Comparison of ENCODE assay signal across 14 cellular contexts in genomic region chr15:58306591-58307312, GRCh38.
DNase-seq lines count a peak whose midpoint lies in the region; ATAC-seq, FAIRE-seq and TF ChIP-seq lines count a peak whose summit lies in the region.
"Had no signal": no experiment of that assay in that cellular context is flagged by ENCODE, and none has a peak within 500 bp of the region (broad histone marks: within the 10 kb centered on the region; RNA-seq: fewer than 3 reads in every experiment).

No MANE protein-coding gene starts in this region.

- no peaks in the 10 kb centered on the region for H3K9me3 ChIP-seq in SK-N-SH
- no peaks in the 10 kb centered on the region for H3K9me3 ChIP-seq in fibroblast of lung (ENCODE audit: control insufficient read depth, insufficient read depth, low read depth, low read length)
- H3K9me3 ChIP-seq: spleen had no signal

- no peaks in the 10 kb centered on the region for H3K79me2 ChIP-seq in SK-N-SH (ENCODE audit: insufficient read depth)
- no peaks in the 10 kb centered on the region for H3K79me2 ChIP-seq in fibroblast of lung (ENCODE audit: control insufficient read depth, insufficient read depth, low read length)

- DNase-seq in NCI-H1417 (lab: John Stamatoyannopoulos, UW) (peak in 2 of 3 experiments; percentile 51 to 76), NCI-H1417 treated with DMSO at 0.1 percent for 48 hours (lab: John Stamatoyannopoulos, UW) (no peak), SK-N-SH (peak; percentile 75), fibroblast of lung (ENCODE audit: low read depth in 2 of 2) (peak; percentile 14 to 34), renal cortical epithelial cell (ENCODE audit: low read depth) (peak; percentile 47), NAMALWA (ENCODE audit: low spot score) (no peak), RCC 7860 (ENCODE audit: low spot score) (no peak)
- DNase-seq: activated naive CD8-positive, alpha-beta T cell treated with anti-CD3 and anti-CD28 coated beads for 36 hours; CD8-positive, alpha-beta T cell; Kasumi-1; spleen had no signal

- CTCF ChIA-PET in SK-N-SH (lab: Yijun Ruan, JAX), result interaction anchor here (1.0 to 1.3 kb wide), 2 partner anchors 79 to 115 kb away, joined by 3 to 4 read pairs; no protein-coding TSS in a partner anchor

- H3K27me3 ChIP-seq in SK-N-SH (ENCODE audit: insufficient read depth) (no peaks in the 10 kb centered on the region), fibroblast of lung (ENCODE audit: control insufficient read depth, insufficient read depth, low read length) (no peaks in the 10 kb centered on the region)
- H3K27me3 ChIP-seq: spleen had no signal

- H3K27ac ChIP-seq in SK-N-SH (ENCODE audit: low read depth in 2 of 2, low read length in 1 of 2), result peak overlapping the region in 1 of 2 experiments; percentile 88; a peak in 2 of 4 replicates
- no peak overlapping the region for H3K27ac ChIP-seq in fibroblast of lung (ENCODE audit: insufficient read depth, low read length)
- H3K27ac ChIP-seq: 22Rv1, spleen had no signal

- H3K4me3 ChIP-seq in SK-N-SH (ENCODE audit: low read depth in 2 of 2, low read length in 1 of 2) (no peak overlapping the region), fibroblast of lung (replicated peaks in 1 of 4; ENCODE audit: control extremely low read depth in 1 of 4, insufficient read depth in 1 of 4, low read depth in 3 of 4, low read length in 4 of 4) (no peak overlapping the region)
- H3K4me3 ChIP-seq: spleen had no signal

- H3K4me2 ChIP-seq in SK-N-SH (no peak overlapping the region), fibroblast of lung (ENCODE audit: extremely low read depth, insufficient read depth, low read length) (no peak overlapping the region)

- H3K36me3 ChIP-seq in SK-N-SH (replicated peaks in 1 of 2; ENCODE audit: control insufficient read depth in 1 of 2, insufficient read depth in 2 of 2, low read length in 1 of 2) (no peaks in the 10 kb centered on the region), fibroblast of lung (ENCODE audit: control insufficient read depth, insufficient read depth, low read length) (no peaks in the 10 kb centered on the region)
- H3K36me3 ChIP-seq: spleen had no signal

- no peaks in the 10 kb centered on the region for H3K9me2 ChIP-seq in SK-N-SH

- H4K20me1 ChIP-seq in SK-N-SH (ENCODE audit: insufficient read depth) (no peaks in the 10 kb centered on the region), fibroblast of lung (ENCODE audit: control insufficient read depth, extremely low read depth, insufficient read depth, low read length) (no peaks in the 10 kb centered on the region)

- TF ChIP-seq CTCF in SK-N-SH (IDR thresholded peaks at IDR 0.05), result no peak
- TF ChIP-seq CTCF in fibroblast of lung (conservative IDR thresholded peaks at IDR 0.05 in 1 of 2, IDR thresholded peaks at IDR 0.05 in 1 of 2; ENCODE audit: low read depth in 1 of 2, low read length in 2 of 2), result no peak

- 58% methylated on average over 4 of the region's 4 CpGs for WGBS in SK-N-SH (ENCODE audit: low lambda C conversion rate)

- H3K4me1 ChIP-seq in SK-N-SH (ENCODE audit: control insufficient read depth in 1 of 2, insufficient read depth in 2 of 2, low read depth in 1 of 2, low read length in 1 of 2) (peaks cover 0 to 9% of the 10 kb centered on the region in 2 experiments; a peak in 3 of 4 replicates), fibroblast of lung (ENCODE audit: control insufficient read depth, extremely low read depth, insufficient read depth, low read length) (peaks cover 7% of the 10 kb centered on the region)

- no peaks in the 10 kb centered on the region for H3F3A ChIP-seq in SK-N-SH (replicated peaks; ENCODE audit: insufficient read depth)

- FAIRE-seq in RCC 7860 (lab: Jason Lieb, UNC), result no peak
- FAIRE-seq: GM18507 had no signal

- POLR2A ChIA-PET in SK-N-SH (lab: Yijun Ruan, JAX), result no interaction called here

- H3K9ac ChIP-seq in SK-N-SH (no peak overlapping the region), fibroblast of lung (ENCODE audit: insufficient read depth, low read length) (no peak overlapping the region)

- peak overlapping the region; percentile 57; the same call in 1 of the 2 replicates for H2AFZ ChIP-seq in SK-N-SH (ENCODE audit: low read depth)
- H2AFZ ChIP-seq in fibroblast of lung (ENCODE audit: low read length), result no peak overlapping the region

- TF ChIP-seq RAD21 in SK-N-SH (IDR thresholded peaks at IDR 0.05; ENCODE audit: low read length), result no peak

- peak in 1 of 2 experiments; percentile 20; a peak in 1 of 4 replicates for TF ChIP-seq EP300 in SK-N-SH (IDR thresholded peaks at IDR 0.05; ENCODE audit: borderline replicate concordance in 1 of 2, low read depth in 1 of 2, low read length in 1 of 2)

- ATAC-seq in HG03439 (IDR thresholded peaks at IDR 0.05; ENCODE audit: unreplicated experiment), result no peak
- ATAC-seq: CD8-positive, alpha-beta T cell had no signal

TF ChIP-seq in SK-N-SH, 30 proteins besides CTCF, POLR2A, EP300 and RAD21:
- TF ChIP-seq GATA2 (CRISPR knock-in tag; IDR thresholded peaks at IDR 0.05) (peak; percentile 49), POLR2AphosphoS5 (IDR thresholded peaks at IDR 0.05; ENCODE audit: low read depth, low read length) (no peak)
TF ChIP-seq in SK-N-SH: peak in this region for 1.

Comparison
In these comparisons a context has a peak if more than half of its experiments do, and no peak if none do; other contexts are left out.
1. DNase-seq: peak in NCI-H1417 (2 of 3), SK-N-SH (single experiment), fibroblast of lung (2 of 2) and renal cortical epithelial cell (single experiment); none in NCI-H1417 treated with DMSO at 0.1 percent for 48 hours (single experiment), NAMALWA (single experiment) and RCC 7860 (single experiment).